ENCODE assay signal across 1 cellular context in the genomic region with DNA sequence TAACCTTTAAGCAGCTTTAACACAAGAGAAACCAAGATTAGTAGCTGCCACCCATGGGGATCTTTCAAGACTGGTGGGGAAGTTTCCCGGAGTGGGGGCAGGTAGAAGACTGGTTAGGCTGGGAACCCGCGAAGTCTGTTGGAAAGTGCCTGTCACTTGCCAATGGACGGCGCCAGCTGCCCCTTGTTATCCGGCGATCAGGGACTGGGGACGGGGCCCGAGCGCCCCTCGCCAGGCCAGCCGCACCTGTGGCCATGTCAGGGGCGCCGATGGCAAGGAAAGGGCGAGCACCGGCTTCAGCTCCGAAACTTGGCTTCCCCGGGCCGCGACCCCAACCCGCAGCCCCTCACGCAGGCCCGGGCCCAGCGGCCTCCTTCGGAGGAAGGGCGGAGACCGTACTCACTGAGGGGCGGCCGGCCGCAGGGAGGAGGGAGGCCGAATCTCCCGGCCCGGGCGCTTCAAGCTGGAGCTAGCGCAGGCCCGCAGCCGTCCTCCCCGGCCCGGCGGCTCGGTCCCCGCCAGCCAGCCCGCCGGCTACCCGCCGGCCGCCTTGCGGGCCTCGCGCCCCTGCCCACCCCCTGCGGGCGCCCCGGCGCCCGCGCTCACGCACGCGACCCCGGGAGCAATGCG.
TF ChIP-seq lines count a peak whose summit lies in the region.

No MANE protein-coding gene starts in this region.

TF ChIP-seq in K562, 482 proteins besides CTCF, POLR2A, EP300 and RAD21 (continued from another document):
- TF ChIP-seq ZNF263 (CRISPR knock-in tag; IDR thresholded peaks at IDR 0.05; ENCODE audit: borderline replicate concordance) = peak; percentile 92
- TF ChIP-seq SIN3A (IDR thresholded peaks at IDR 0.05; ENCODE audit: borderline replicate concordance in 2 of 2, control insufficient read depth in 1 of 2, low read depth in 2 of 2, low read length in 2 of 2) = 0 out of 4 replicates have a peak, but pooled peaks of 1 of the 2 experiments have one; percentile 12
- peak; percentile 30; the same call in 1 of the 2 replicates for TF ChIP-seq GATA2 (CRISPR knock-in tag; IDR thresholded peaks at IDR 0.05)
- no peak for TF ChIP-seq SRSF9 (IDR thresholded peaks at IDR 0.05; ENCODE audit: borderline replicate concordance, low read depth, low read length)
- no peak for TF ChIP-seq RFX1 (IDR thresholded peaks at IDR 0.05)
TF ChIP-seq in K562: peak in this region for 14.
